ENCODE assay signal across 2 cellular contexts in genomic region chr21:16634522-16634914, GRCh38.
TF ChIP-seq lines count a peak whose summit lies in the region.

No MANE protein-coding gene starts in this region.

TF ChIP-seq in GM23338, 12 proteins besides CTCF, POLR2A, EP300 and RAD21 (continued from another document):
- TF ChIP-seq, protein P1, sequence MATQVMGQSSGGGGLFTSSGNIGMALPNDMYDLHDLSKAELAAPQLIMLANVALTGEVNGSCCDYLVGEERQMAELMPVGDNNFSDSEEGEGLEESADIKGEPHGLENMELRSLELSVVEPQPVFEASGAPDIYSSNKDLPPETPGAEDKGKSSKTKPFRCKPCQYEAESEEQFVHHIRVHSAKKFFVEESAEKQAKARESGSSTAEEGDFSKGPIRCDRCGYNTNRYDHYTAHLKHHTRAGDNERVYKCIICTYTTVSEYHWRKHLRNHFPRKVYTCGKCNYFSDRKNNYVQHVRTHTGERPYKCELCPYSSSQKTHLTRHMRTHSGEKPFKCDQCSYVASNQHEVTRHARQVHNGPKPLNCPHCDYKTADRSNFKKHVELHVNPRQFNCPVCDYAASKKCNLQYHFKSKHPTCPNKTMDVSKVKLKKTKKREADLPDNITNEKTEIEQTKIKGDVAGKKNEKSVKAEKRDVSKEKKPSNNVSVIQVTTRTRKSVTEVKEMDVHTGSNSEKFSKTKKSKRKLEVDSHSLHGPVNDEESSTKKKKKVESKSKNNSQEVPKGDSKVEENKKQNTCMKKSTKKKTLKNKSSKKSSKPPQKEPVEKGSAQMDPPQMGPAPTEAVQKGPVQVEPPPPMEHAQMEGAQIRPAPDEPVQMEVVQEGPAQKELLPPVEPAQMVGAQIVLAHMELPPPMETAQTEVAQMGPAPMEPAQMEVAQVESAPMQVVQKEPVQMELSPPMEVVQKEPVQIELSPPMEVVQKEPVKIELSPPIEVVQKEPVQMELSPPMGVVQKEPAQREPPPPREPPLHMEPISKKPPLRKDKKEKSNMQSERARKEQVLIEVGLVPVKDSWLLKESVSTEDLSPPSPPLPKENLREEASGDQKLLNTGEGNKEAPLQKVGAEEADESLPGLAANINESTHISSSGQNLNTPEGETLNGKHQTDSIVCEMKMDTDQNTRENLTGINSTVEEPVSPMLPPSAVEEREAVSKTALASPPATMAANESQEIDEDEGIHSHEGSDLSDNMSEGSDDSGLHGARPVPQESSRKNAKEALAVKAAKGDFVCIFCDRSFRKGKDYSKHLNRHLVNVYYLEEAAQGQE (IDR thresholded peaks at IDR 0.05; ENCODE audit: unreplicated experiment) = no peak
- no peak for TF ChIP-seq ETS1 (IDR thresholded peaks at IDR 0.05)
- no peak for TF ChIP-seq ZNF114 (CRISPR knock-in tag; IDR thresholded peaks at IDR 0.05)
TF ChIP-seq in GM23338: peak in this region for 0.

TF ChIP-seq in WTC11, 78 proteins besides CTCF, POLR2A, EP300 and RAD21 (continued from another document):
- TF ChIP-seq, protein P2, sequence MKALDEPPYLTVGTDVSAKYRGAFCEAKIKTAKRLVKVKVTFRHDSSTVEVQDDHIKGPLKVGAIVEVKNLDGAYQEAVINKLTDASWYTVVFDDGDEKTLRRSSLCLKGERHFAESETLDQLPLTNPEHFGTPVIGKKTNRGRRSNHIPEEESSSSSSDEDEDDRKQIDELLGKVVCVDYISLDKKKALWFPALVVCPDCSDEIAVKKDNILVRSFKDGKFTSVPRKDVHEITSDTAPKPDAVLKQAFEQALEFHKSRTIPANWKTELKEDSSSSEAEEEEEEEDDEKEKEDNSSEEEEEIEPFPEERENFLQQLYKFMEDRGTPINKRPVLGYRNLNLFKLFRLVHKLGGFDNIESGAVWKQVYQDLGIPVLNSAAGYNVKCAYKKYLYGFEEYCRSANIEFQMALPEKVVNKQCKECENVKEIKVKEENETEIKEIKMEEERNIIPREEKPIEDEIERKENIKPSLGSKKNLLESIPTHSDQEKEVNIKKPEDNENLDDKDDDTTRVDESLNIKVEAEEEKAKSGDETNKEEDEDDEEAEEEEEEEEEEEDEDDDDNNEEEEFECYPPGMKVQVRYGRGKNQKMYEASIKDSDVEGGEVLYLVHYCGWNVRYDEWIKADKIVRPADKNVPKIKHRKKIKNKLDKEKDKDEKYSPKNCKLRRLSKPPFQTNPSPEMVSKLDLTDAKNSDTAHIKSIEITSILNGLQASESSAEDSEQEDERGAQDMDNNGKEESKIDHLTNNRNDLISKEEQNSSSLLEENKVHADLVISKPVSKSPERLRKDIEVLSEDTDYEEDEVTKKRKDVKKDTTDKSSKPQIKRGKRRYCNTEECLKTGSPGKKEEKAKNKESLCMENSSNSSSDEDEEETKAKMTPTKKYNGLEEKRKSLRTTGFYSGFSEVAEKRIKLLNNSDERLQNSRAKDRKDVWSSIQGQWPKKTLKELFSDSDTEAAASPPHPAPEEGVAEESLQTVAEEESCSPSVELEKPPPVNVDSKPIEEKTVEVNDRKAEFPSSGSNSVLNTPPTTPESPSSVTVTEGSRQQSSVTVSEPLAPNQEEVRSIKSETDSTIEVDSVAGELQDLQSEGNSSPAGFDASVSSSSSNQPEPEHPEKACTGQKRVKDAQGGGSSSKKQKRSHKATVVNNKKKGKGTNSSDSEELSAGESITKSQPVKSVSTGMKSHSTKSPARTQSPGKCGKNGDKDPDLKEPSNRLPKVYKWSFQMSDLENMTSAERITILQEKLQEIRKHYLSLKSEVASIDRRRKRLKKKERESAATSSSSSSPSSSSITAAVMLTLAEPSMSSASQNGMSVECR (CRISPR knock-in tag; IDR thresholded peaks at IDR 0.05; ENCODE audit: borderline replicate concordance) = no peak
- TF ChIP-seq ESRRA (CRISPR knock-in tag; IDR thresholded peaks at IDR 0.05; ENCODE audit: borderline replicate concordance) (no peak), EMX1 (CRISPR knock-in tag; IDR thresholded peaks at IDR 0.05) (no peak), CBFB (CRISPR knock-in tag; IDR thresholded peaks at IDR 0.05; ENCODE audit: low read depth) (no peak), TP53 (CRISPR knock-in tag; IDR thresholded peaks at IDR 0.05) (no peak), SMAD4 (CRISPR knock-in tag; IDR thresholded peaks at IDR 0.05) (no peak), ZNF671 (CRISPR knock-in tag; IDR thresholded peaks at IDR 0.05) (no peak), ZSCAN18 (CRISPR knock-in tag; IDR thresholded peaks at IDR 0.05) (no peak)
- TF ChIP-seq, protein P3, sequence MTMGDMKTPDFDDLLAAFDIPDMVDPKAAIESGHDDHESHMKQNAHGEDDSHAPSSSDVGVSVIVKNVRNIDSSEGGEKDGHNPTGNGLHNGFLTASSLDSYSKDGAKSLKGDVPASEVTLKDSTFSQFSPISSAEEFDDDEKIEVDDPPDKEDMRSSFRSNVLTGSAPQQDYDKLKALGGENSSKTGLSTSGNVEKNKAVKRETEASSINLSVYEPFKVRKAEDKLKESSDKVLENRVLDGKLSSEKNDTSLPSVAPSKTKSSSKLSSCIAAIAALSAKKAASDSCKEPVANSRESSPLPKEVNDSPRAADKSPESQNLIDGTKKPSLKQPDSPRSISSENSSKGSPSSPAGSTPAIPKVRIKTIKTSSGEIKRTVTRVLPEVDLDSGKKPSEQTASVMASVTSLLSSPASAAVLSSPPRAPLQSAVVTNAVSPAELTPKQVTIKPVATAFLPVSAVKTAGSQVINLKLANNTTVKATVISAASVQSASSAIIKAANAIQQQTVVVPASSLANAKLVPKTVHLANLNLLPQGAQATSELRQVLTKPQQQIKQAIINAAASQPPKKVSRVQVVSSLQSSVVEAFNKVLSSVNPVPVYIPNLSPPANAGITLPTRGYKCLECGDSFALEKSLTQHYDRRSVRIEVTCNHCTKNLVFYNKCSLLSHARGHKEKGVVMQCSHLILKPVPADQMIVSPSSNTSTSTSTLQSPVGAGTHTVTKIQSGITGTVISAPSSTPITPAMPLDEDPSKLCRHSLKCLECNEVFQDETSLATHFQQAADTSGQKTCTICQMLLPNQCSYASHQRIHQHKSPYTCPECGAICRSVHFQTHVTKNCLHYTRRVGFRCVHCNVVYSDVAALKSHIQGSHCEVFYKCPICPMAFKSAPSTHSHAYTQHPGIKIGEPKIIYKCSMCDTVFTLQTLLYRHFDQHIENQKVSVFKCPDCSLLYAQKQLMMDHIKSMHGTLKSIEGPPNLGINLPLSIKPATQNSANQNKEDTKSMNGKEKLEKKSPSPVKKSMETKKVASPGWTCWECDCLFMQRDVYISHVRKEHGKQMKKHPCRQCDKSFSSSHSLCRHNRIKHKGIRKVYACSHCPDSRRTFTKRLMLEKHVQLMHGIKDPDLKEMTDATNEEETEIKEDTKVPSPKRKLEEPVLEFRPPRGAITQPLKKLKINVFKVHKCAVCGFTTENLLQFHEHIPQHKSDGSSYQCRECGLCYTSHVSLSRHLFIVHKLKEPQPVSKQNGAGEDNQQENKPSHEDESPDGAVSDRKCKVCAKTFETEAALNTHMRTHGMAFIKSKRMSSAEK (CRISPR knock-in tag; IDR thresholded peaks at IDR 0.05; ENCODE audit: borderline replicate concordance) = no peak
- TF ChIP-seq, protein P4, sequence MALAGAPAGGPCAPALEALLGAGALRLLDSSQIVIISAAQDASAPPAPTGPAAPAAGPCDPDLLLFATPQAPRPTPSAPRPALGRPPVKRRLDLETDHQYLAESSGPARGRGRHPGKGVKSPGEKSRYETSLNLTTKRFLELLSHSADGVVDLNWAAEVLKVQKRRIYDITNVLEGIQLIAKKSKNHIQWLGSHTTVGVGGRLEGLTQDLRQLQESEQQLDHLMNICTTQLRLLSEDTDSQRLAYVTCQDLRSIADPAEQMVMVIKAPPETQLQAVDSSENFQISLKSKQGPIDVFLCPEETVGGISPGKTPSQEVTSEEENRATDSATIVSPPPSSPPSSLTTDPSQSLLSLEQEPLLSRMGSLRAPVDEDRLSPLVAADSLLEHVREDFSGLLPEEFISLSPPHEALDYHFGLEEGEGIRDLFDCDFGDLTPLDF (CRISPR knock-in tag; IDR thresholded peaks at IDR 0.05) = no peak
TF ChIP-seq in WTC11: peak in this region for 0.
